ENCODE assay signal across 8 cellular contexts in genomic region chr9:136485049-136485647, GRCh38. TPM values are rescaled to one million over a fixed set of nuclear protein-coding genes. Genes with fewer than 3 reads are reported as not detected.
DNase-seq lines count a peak whose midpoint lies in the region; ATAC-seq, FAIRE-seq and TF ChIP-seq lines count a peak whose summit lies in the region.

No MANE protein-coding gene starts in this region.

- peak overlapping the region; percentile 46 for H3K4me3 Mint-ChIP-seq in activated CD4-positive, alpha-beta T cell treated with anti-CD3 and anti-CD28 coated beads for 36 hours
- peak overlapping the region; percentile 49 for H3K4me3 Mint-ChIP-seq in chondrocyte (ENCODE audit: unreplicated experiment)

- peaks cover 22% of the 10 kb centered on the region for H3K4me1 Mint-ChIP-seq in activated CD4-positive, alpha-beta T cell treated with anti-CD3 and anti-CD28 coated beads for 36 hours
- H3K4me1 Mint-ChIP-seq in chondrocyte (ENCODE audit: low read depth): peaks cover 21% of the 10 kb centered on the region

- peaks cover 16% of the 10 kb centered on the region for H3K27me3 ChIP-seq in AG04450 (ENCODE audit: control insufficient read depth, insufficient read depth, low read length)

- no peaks in the 10 kb centered on the region; the same call in 1 of the 2 replicates for H3K9me3 ChIP-seq in AG04450 (ENCODE audit: control insufficient read depth, insufficient read depth, low read length)

- peak; percentile 84 for FAIRE-seq in GM19239 (lab: Jason Lieb, UNC)

- H3K4me3 ChIP-seq in AG04450 (ENCODE audit: low read depth, low read length): no peak overlapping the region

- intact Hi-C loops in activated CD4-positive, alpha-beta T cell treated with anti-CD3 and anti-CD28 coated beads for 36 hours (cut with DNase I, micrococcal nuclease): loop anchor here (1.0 kb wide), 2 partner anchors 159 to 209 kb away; no protein-coding TSS in a partner anchor

- no peaks in the 10 kb centered on the region for H3K27me3 Mint-ChIP-seq in activated CD4-positive, alpha-beta T cell treated with anti-CD3 and anti-CD28 coated beads for 36 hours
- no peaks in the 10 kb centered on the region for H3K27me3 Mint-ChIP-seq in chondrocyte (ENCODE audit: low read depth)

- DNase-seq in AG04450 (ENCODE audit: low read depth, low spot score) (peak; percentile 53), GM19239 (ENCODE audit: insufficient read length, low spot score) (peak; percentile 72), NCI-H226 (peak; percentile 38), chondrocyte (ENCODE audit: low spot score) (peak; percentile 87), left lobe of liver (ENCODE audit: low spot score) (peak; percentile 85)
- peak; percentile 92 for DNase-seq in activated CD4-positive, alpha-beta T cell treated with anti-CD3 and anti-CD28 coated beads for 36 hours
- peak; percentile 74 to 80 for DNase-seq in stimulated activated CD4-positive, alpha-beta T cell treated with anti-CD3 and anti-CD28 coated beads, Interleukin-4, amount 100 ng/mL, for 4 hours

- H3K36me3 Mint-ChIP-seq in activated CD4-positive, alpha-beta T cell treated with anti-CD3 and anti-CD28 coated beads for 36 hours (ENCODE audit: low read depth): peaks cover 11% of the 10 kb centered on the region
- H3K36me3 Mint-ChIP-seq in chondrocyte (ENCODE audit: low read depth): no peaks in the 10 kb centered on the region

- no peaks in the 10 kb centered on the region for H3K9me3 Mint-ChIP-seq in activated CD4-positive, alpha-beta T cell treated with anti-CD3 and anti-CD28 coated beads for 36 hours (ENCODE audit: low read depth)
- H3K9me3 Mint-ChIP-seq in chondrocyte (ENCODE audit: low read depth): no peaks in the 10 kb centered on the region

- TF ChIP-seq CTCF in AG04450 (IDR thresholded peaks at IDR 0.05; ENCODE audit: low read depth, low read length) (peak; percentile 89), chondrocyte (IDR thresholded peaks at IDR 0.05) (peak; percentile 89)

- ATAC-seq in activated CD4-positive, alpha-beta T cell treated with anti-CD3 and anti-CD28 coated beads for 36 hours: peak; percentile 15
- ATAC-seq in left lobe of liver (peak; percentile 52), GM21619 (IDR thresholded peaks at IDR 0.05; ENCODE audit: unreplicated experiment) (no peak)

- CTCF ChIA-PET in AG04450 (lab: Charles Lee): interaction anchor here (0.7 to 8.2 kb wide), 9 partner anchors 57 to 243 kb away, joined by 3 to 183 read pairs (median 5); no protein-coding TSS in a partner anchor
- CTCF ChIA-PET in activated CD4-positive, alpha-beta T cell treated with anti-CD3 and anti-CD28 coated beads for 36 hours (lab: Charles Lee): interaction anchor here (0.7 to 6.4 kb wide), 14 partner anchors 10 to 611 kb away, joined by 3 to 61 read pairs (median 5); no protein-coding TSS in a partner anchor

- H3K27ac Mint-ChIP-seq in activated CD4-positive, alpha-beta T cell treated with anti-CD3 and anti-CD28 coated beads for 36 hours: no peak overlapping the region
- H3K27ac Mint-ChIP-seq in chondrocyte (ENCODE audit: unreplicated experiment): peak overlapping the region; percentile 1

- POLR2A ChIA-PET in AG04450 (lab: Yijun Ruan, JAX): interaction anchor here (0.5 to 0.6 kb wide), 2 partner anchors 39 to 144 kb away, joined by 3 read pairs; no protein-coding TSS in a partner anchor
- POLR2A ChIA-PET in activated CD4-positive, alpha-beta T cell treated with anti-CD3 and anti-CD28 coated beads for 36 hours (lab: Charles Lee): interaction anchor here (0.6 kb wide), 1 partner anchor 463 kb away, joined by 3 read pairs; no protein-coding TSS in a partner anchor

- H3K27ac ChIP-seq in AG04450 (ENCODE audit: low read depth, low read length): no peak overlapping the region

RNA-seq across cellular contexts. Expression of gene SEC16A, which starts 2.3 kb away (rescaled TPM):
- 23.2 and 30.7 TPM in 2 replicates for polyA plus RNA-seq in AG04450 (2011; rRNA removed)
- polyA minus RNA-seq in AG04450 (2011; rRNA and poly(A)+ RNA removed): 34.9 and 45.8 TPM in 2 replicates
- total RNA-seq in activated CD4-positive, alpha-beta T cell treated with anti-CD3 and anti-CD28 coated beads for 36 hours: 10 to 100 TPM; 62.7 TPM
- 91.7 to 95.7 TPM (median 93.4 TPM) in 3 replicates for total RNA-seq in chondrocyte
- 71.8 TPM for total RNA-seq in left lobe of liver

RNA-seq across cellular contexts. Expression of gene INPP5E, which starts 45.5 kb away (rescaled TPM):
- 4.3 and 5.2 TPM in 2 replicates for polyA plus RNA-seq in AG04450 (2011; rRNA removed)
- 4.0 and 4.9 TPM in 2 replicates for polyA minus RNA-seq in AG04450 (2011; rRNA and poly(A)+ RNA removed)
- 10 to 100 TPM; 13.5 to 14.1 TPM for total RNA-seq in activated CD4-positive, alpha-beta T cell treated with anti-CD3 and anti-CD28 coated beads for 36 hours
- total RNA-seq in chondrocyte (12.9 to 14.1 TPM (median 13.2 TPM) in 3 replicates), left lobe of liver (8.8 TPM)

Comparison
In these comparisons a context has a peak if more than half of its experiments do, and no peak if none do; other contexts are left out.
1. DNase-seq: peak in every context shown above with its lines; median percentile 92 in activated CD4-positive, alpha-beta T cell treated with anti-CD3 and anti-CD28 coated beads for 36 hours; 87 in chondrocyte; 85 in left lobe of liver; 77 in stimulated activated CD4-positive, alpha-beta T cell treated with anti-CD3 and anti-CD28 coated beads, Interleukin-4, amount 100 ng/mL, for 4 hours; 72 in GM19239; 53 in AG04450; 38 in NCI-H226.